In the genomic region with DNA sequence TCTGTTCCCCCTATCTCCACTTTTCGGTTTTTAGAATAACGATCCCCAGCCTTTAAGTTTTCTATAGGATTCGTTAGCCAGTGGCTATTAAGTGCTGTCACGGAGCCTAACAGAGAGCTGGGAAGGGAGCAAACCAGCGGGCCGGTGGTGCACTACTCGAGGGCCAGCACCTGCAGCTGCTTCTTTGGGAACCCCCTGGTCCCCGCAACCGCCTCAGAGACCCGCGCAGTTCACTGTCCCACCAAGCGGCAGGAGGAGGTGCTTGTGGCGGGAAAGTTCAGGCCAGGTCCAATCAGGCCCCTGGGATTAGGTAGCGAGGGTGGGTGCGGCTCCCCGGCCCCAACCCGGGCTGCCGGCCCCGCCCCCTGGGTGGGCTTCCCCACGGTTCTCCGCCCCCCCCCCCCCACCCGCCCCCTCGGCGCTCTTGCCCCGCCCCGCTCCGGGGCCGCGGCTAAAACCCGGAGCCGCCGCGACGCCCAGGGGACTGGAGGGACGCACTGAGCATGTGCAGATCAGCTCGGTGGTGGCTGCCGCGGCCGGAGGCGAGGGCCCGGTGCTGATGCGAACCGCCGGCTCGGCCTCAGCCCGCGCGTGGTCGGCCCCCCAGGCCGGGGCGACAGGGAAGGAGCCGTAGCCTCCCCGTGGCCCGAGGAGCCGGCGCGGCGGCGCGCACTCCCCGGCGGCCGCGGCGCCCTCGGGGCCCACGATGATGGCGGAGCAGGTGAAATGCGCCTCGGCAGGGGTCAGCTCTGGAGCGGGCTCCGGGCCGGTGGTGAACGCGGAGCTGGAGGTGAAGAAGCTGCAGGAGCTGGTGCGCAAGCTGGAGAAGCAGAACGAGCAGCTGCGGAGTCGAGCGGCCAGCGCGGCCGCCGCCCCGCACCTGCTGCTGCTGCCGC, we compare ENCODE assay signal across 8 cellular contexts. TPM values are rescaled to one million over a fixed set of nuclear protein-coding genes. Genes with fewer than 3 reads are reported as not detected.
DNase-seq lines count a peak whose midpoint lies in the region; ATAC-seq and TF ChIP-seq lines count a peak whose summit lies in the region.

A gene (plus strand): TSS at position 480 of the 896 bp plus-strand sequence. CDS start 227 bp downstream, at position 707.

- no peaks in the 10 kb centered on the region for H3K9me3 Mint-ChIP-seq in activated CD4-positive, alpha-beta T cell treated with anti-CD3 and anti-CD28 coated beads, Interleukin-2, amount 10 ng/mL, durations not matched to agents 7 days and 5 days

- POLR2A ChIA-PET in activated CD4-positive, alpha-beta T cell treated with anti-CD3 and anti-CD28 coated beads, Interleukin-2, amount 10 ng/mL, durations not matched to agents 7 days and 5 days (lab: Charles Lee): interaction anchor here (0.6 kb wide), 1 partner anchor 818 kb away, joined by 7 read pairs; no protein-coding TSS in a partner anchor

- H3K4me1 ChIP-seq in lung (ENCODE audit: control insufficient read depth in 2 of 2, insufficient read depth in 2 of 2, low read length in 2 of 2): peaks cover 0 to 5% of the 10 kb centered on the region in 2 donors

- WGBS in lung, 2 donors: 1% methylated on average over 58 to 86 of the region's 86 CpGs

- no peaks in the 10 kb centered on the region for H3K9me3 ChIP-seq in lung (ENCODE audit: control insufficient read depth in 2 of 2, insufficient read depth in 1 of 2, low read length in 1 of 2)

- no peak for TF ChIP-seq CTCF in lung (IDR thresholded peaks at IDR 0.05; ENCODE audit: control extremely low read depth, extremely low read depth)

- peak within 1 kb of the TSS; percentile 99 for H3K4me3 Mint-ChIP-seq in activated CD4-positive, alpha-beta T cell treated with anti-CD3 and anti-CD28 coated beads, Interleukin-2, amount 10 ng/mL, durations not matched to agents 7 days and 5 days

- no peaks in the 10 kb centered on the region for H3K36me3 ChIP-seq in lung (ENCODE audit: control insufficient read depth in 2 of 2, insufficient read depth in 2 of 2, low read length in 2 of 2)

- H3K27me3 Mint-ChIP-seq in activated CD4-positive, alpha-beta T cell treated with anti-CD3 and anti-CD28 coated beads, Interleukin-2, amount 10 ng/mL, durations not matched to agents 7 days and 5 days: peaks cover 19% of the 10 kb centered on the region

- peak within 1 kb of the TSS; percentile 98 for H3K4me3 ChIP-seq in lung

- ATAC-seq in GM19025 (IDR thresholded peaks at IDR 0.05; ENCODE audit: low read depth, unreplicated experiment) (peak; percentile 75), HG03354 (IDR thresholded peaks at IDR 0.05; ENCODE audit: poor library complexity, severe bottlenecking, unreplicated experiment) (peak; percentile 70), lung (ENCODE audit: insufficient read depth, low FRiP score) (peak; percentile 91)

- H3K27me3 ChIP-seq in lung (ENCODE audit: control insufficient read depth, insufficient read depth): no peaks in the 10 kb centered on the region

- CTCF ChIA-PET in activated CD4-positive, alpha-beta T cell treated with anti-CD3 and anti-CD28 coated beads, Interleukin-2, amount 10 ng/mL, durations not matched to agents 7 days and 5 days (lab: Charles Lee): no interaction called here

- H3K27ac Mint-ChIP-seq in activated CD4-positive, alpha-beta T cell treated with anti-CD3 and anti-CD28 coated beads, Interleukin-2, amount 10 ng/mL, durations not matched to agents 7 days and 5 days: peak within 1 kb of the TSS; percentile 97

- peak within 1 kb of the TSS in 1 of 2 donors; percentile 88 for H3K27ac ChIP-seq in lung (ENCODE audit: low read depth in 1 of 2, low read length in 1 of 2)

- DNase-seq in AG08396 (ENCODE audit: low spot score) (peak; percentile 75), NCI-H524 (lab: John Stamatoyannopoulos, UW) (peak; percentile 77 to 87), dermis blood vessel endothelial cell (peak; percentile 60), lung (ENCODE audit: low spot score) (peak; percentile 80)
- peak; percentile 78 for DNase-seq in activated CD4-positive, alpha-beta T cell treated with anti-CD3 and anti-CD28 coated beads, Interleukin-2, amount 10 ng/mL, durations not matched to agents 7 days and 5 days
- DNase-seq in stimulated activated CD4-positive, alpha-beta T cell treated with anti-CD3 and anti-CD28 coated beads, TNF-alpha, amount 100 ng/mL, for 4 hours (ENCODE audit: low read depth in 3 of 3): peak; percentile 71 to 73 (median 72)

- H3K4me1 Mint-ChIP-seq in activated CD4-positive, alpha-beta T cell treated with anti-CD3 and anti-CD28 coated beads, Interleukin-2, amount 10 ng/mL, durations not matched to agents 7 days and 5 days: peaks cover 36% of the 10 kb centered on the region

- peaks cover 3% of the 10 kb centered on the region for H3K36me3 Mint-ChIP-seq in activated CD4-positive, alpha-beta T cell treated with anti-CD3 and anti-CD28 coated beads, Interleukin-2, amount 10 ng/mL, durations not matched to agents 7 days and 5 days (ENCODE audit: low read depth)

RNA-seq across cellular contexts. Expression of the gene that starts here (rescaled TPM):
- total RNA-seq in activated CD4-positive, alpha-beta T cell treated with anti-CD3 and anti-CD28 coated beads, Interleukin-2, amount 10 ng/mL, durations not matched to agents 7 days and 5 days: 10 to 100 TPM; 22.7 to 31.5 TPM
- total RNA-seq in dermis blood vessel endothelial cell (10.6 and 11.1 TPM in 2 replicates), lung (10 to 100 TPM; 13.3 to 44.7 TPM)
- 10 to 100 TPM in 1 of 2 donors, 1 to 10 TPM in 1; 7.6 to 11.4 TPM for polyA plus RNA-seq in lung
